ENCODE assay signal across 21 cellular contexts in genomic region chr5:107459637-107460036, GRCh38.
DNase-seq lines count a peak whose midpoint lies in the region; ATAC-seq and TF ChIP-seq lines count a peak whose summit lies in the region.
"Had no signal": no experiment of that assay in that cellular context is flagged by ENCODE, and none has a peak within 500 bp of the region (broad histone marks: within the 10 kb centered on the region; RNA-seq: fewer than 3 reads in every experiment).

No MANE protein-coding gene starts in this region.

- CTCF ChIA-PET in MCF 10A (lab: Yijun Ruan, JAX) (interaction anchor here (0.8 to 1.0 kb wide), 2 partner anchors 111 to 120 kb away, joined by 3 to 4 read pairs; no protein-coding TSS in a partner anchor), mammary epithelial cell (lab: Charles Lee; ENCODE audit: low non-redundant PET) (no interaction called here)

- H3K27me3 ChIP-seq in mammary epithelial cell (ENCODE audit: insufficient read depth, low read length): no peaks in the 10 kb centered on the region

- intact Hi-C loops in MCF 10A (cut with micrococcal nuclease): no loop called here
- intact Hi-C loops in mammary epithelial cell (cut with micrococcal nuclease): no loop called here

- in situ Hi-C loops in mammary epithelial cell (cut with MboI; ENCODE audit: low sequenced_read_pairs in 2 of 2): loop anchor here in 1 of 2 donors (25.0 kb wide), 1 partner anchor 203 kb away; the partner anchor contains the start of gene EFNA5

- H3K4me3 ChIP-seq in mammary epithelial cell (replicated peaks in 1 of 3; ENCODE audit: insufficient read depth in 1 of 3, low read depth in 2 of 3, low read length in 3 of 3): no peak overlapping the region
- H3K4me3 ChIP-seq in choroid plexus epithelial cell (ENCODE audit: low read depth, low read length): no peak overlapping the region

- H3K4me1 ChIP-seq in mammary epithelial cell (ENCODE audit: insufficient read depth, low read length): peaks cover 59% of the 10 kb centered on the region

- peaks cover 67% of the 10 kb centered on the region for H3K79me2 ChIP-seq in mammary epithelial cell (ENCODE audit: insufficient read depth, low read length)

- H3K4me3 Mint-ChIP-seq in MCF 10A (ENCODE audit: unreplicated experiment) (no peak overlapping the region), mesothelial cell of epicardium (no peak overlapping the region)
- H3K4me3 Mint-ChIP-seq: CD8-positive, alpha-beta T cell; HFFc6 had no signal

- peaks cover 77% of the 10 kb centered on the region for H3K4me1 Mint-ChIP-seq in MCF 10A (ENCODE audit: insufficient read depth, unreplicated experiment)
- peaks cover 70% of the 10 kb centered on the region for H3K4me1 Mint-ChIP-seq in mesothelial cell of epicardium

- no peaks in the 10 kb centered on the region for H3K9me3 Mint-ChIP-seq in MCF 10A (ENCODE audit: unreplicated experiment)
- peaks cover 3% of the 10 kb centered on the region for H3K9me3 Mint-ChIP-seq in mesothelial cell of epicardium
- H3K9me3 Mint-ChIP-seq: CD8-positive, alpha-beta T cell; HFFc6 had no signal

- no peak for TF ChIP-seq CTCF in MCF 10A (IDR thresholded peaks at IDR 0.05; ENCODE audit: unreplicated experiment)
- TF ChIP-seq CTCF in mammary epithelial cell (conservative IDR thresholded peaks at IDR 0.05 in 1 of 2, IDR thresholded peaks at IDR 0.05 in 1 of 2; ENCODE audit: extremely low read depth in 1 of 2, insufficient read depth in 1 of 2, low read depth in 1 of 2, low read length in 2 of 2): no peak
- TF ChIP-seq CTCF in choroid plexus epithelial cell (conservative IDR thresholded peaks at IDR 0.05; ENCODE audit: low read depth, low read length): no peak
- TF ChIP-seq CTCF in mesothelial cell of epicardium (IDR thresholded peaks at IDR 0.05; ENCODE audit: unreplicated experiment): no peak

- BruUV-seq in MCF 10A (replicated peaks; lab: Mats Ljungman, UMichigan) (no TSS peak), mammary epithelial cell (replicated peaks; lab: Mats Ljungman, UMichigan) (no TSS peak)

- POLR2A ChIA-PET in MCF 10A (lab: Yijun Ruan, JAX): interaction anchor here (0.7 to 0.9 kb wide), 5 partner anchors 26 to 285 kb away, joined by 3 to 4 read pairs (median 3); partner anchors contain the start of gene EFNA5

- H3K36me3 Mint-ChIP-seq in MCF 10A (ENCODE audit: insufficient read depth, unreplicated experiment) (peaks cover 6% of the 10 kb centered on the region), mesothelial cell of epicardium (peaks cover 3% of the 10 kb centered on the region)
- H3K36me3 Mint-ChIP-seq: CD8-positive, alpha-beta T cell had no signal

- H3K27ac Mint-ChIP-seq in MCF 10A (ENCODE audit: low read depth, unreplicated experiment) (peak overlapping the region; percentile 23), mesothelial cell of epicardium (peak overlapping the region; percentile 13)
- H3K27ac Mint-ChIP-seq: CD8-positive, alpha-beta T cell; HFFc6 had no signal

- H3K4me2 ChIP-seq in mammary epithelial cell (ENCODE audit: insufficient read depth, low read depth, low read length): no peak overlapping the region
- H3K4me2 ChIP-seq: SK-N-SH had no signal

- no peaks in the 10 kb centered on the region for H4K20me1 ChIP-seq in mammary epithelial cell (ENCODE audit: insufficient read depth, low read length)

- no peak overlapping the region for H3K9ac ChIP-seq in mammary epithelial cell (ENCODE audit: insufficient read depth, low read length)
- H3K9ac ChIP-seq: SK-N-SH had no signal

- no peaks in the 10 kb centered on the region for H3K9me3 ChIP-seq in mammary epithelial cell (replicated peaks; ENCODE audit: insufficient read depth, low read length)
- H3K9me3 ChIP-seq: SK-N-SH had no signal

- no peak overlapping the region for H2AFZ ChIP-seq in mammary epithelial cell (ENCODE audit: low read depth, low read length)

- no peak for DNase-seq in MCF 10A (ENCODE audit: unreplicated experiment)
- no peak for DNase-seq in mammary epithelial cell
- peak; percentile 43 for DNase-seq in choroid plexus epithelial cell (ENCODE audit: low read depth)
- DNase-seq in mesothelial cell of epicardium (ENCODE audit: low spot score in 2 of 2, unreplicated experiment in 2 of 2): no peak
- DNase-seq in iPS-NIHi7 (ENCODE audit: extremely low spot score): no peak
- DNase-seq: 8988T; AML-193; C1 segment of cervical spinal cord; CD8-positive, alpha-beta T cell; DMS53; GDM1; HFFc6; NCI-H1092; NCI-H1436; NCI-H1930; NCI-H510A; NCI-H748 treated with DMSO at 0.1 percent for 48 hours; SIG-M5; SK-N-SH had no signal

- 100% methylated on average over 3 of the region's 3 CpGs for WGBS in mammary epithelial cell (ENCODE audit: low coverage, missing lambda C conversion rate)

- ATAC-seq in GM18520 (IDR thresholded peaks at IDR 0.05; ENCODE audit: unreplicated experiment): no peak
- no peak for ATAC-seq in HG03280 (IDR thresholded peaks at IDR 0.05; ENCODE audit: unreplicated experiment)
- ATAC-seq: CD8-positive, alpha-beta T cell had no signal

- no peaks in the 10 kb centered on the region for H3K36me3 ChIP-seq in mammary epithelial cell (ENCODE audit: insufficient read depth, low read length)

- no peaks in the 10 kb centered on the region for H3K27me3 Mint-ChIP-seq in MCF 10A (ENCODE audit: insufficient read depth, unreplicated experiment)
- H3K27me3 Mint-ChIP-seq in mesothelial cell of epicardium (ENCODE audit: low read depth): no peaks in the 10 kb centered on the region

- H3K27ac ChIP-seq in mammary epithelial cell (ENCODE audit: insufficient read depth, low read depth, low read length): no peak overlapping the region

- dilution Hi-C loops in mammary epithelial cell (cut with HindIII; ENCODE audit: low sequenced_read_pairs): loop anchor here (25.0 kb wide), 1 partner anchor 203 kb away; the partner anchor contains the start of gene EFNA5
